18 cellular contexts compared by ENCODE assay signal in the genomic region with DNA sequence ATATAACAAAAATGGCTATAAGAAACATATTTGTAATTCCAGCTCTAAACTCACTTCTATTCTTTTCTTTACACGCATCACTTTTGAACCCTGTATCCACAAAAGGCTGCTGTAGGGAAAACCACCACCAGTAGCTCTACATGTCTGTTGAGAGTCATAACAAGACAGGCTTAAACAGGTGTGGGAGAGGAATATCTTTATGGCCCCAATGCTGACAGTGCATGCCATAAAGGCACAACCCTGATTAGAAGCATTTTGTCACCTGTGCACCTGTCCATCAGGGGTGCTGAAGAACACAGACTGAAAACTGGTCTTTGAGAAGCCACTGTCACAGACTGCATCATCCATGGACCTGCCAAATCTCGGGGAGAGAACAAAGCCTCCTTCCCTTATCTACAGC. TPM values are rescaled to one million over a fixed set of nuclear protein-coding genes. Genes with fewer than 3 reads are reported as not detected.
A peak's percentile ranks its signal among the peaks of the same experiment; 100 is the strongest.
DNase-seq lines count a peak whose midpoint lies in the region; ATAC-seq, FAIRE-seq and TF ChIP-seq lines count a peak whose summit lies in the region.
"Had no signal": no experiment of that assay in that cellular context is flagged by ENCODE, and none has a peak within 500 bp of the region (broad histone marks: within the 10 kb centered on the region; RNA-seq: fewer than 3 reads in every experiment).

No MANE protein-coding gene starts in this region.

- no peaks in the 10 kb centered on the region for H3K9me3 Mint-ChIP-seq in activated naive CD4-positive, alpha-beta T cell treated with anti-CD3 and anti-CD28 coated beads, Interleukin-2, amount 50 U/mL, for 24 hours
- no peaks in the 10 kb centered on the region for H3K9me3 Mint-ChIP-seq in activated naive CD4-positive, alpha-beta T cell treated with anti-CD3 and anti-CD28 coated beads for 36 hours
- no peaks in the 10 kb centered on the region for H3K9me3 Mint-ChIP-seq in stimulated activated effector memory CD8-positive, alpha-beta T cell treated with anti-CD3 and anti-CD28 coated beads, Interleukin-12 subunit alpha, Interleukin-12 subunit beta, amount 100 ng/mL, for 72 hours
- H3K9me3 Mint-ChIP-seq: CD14-positive monocyte; CD4-positive, alpha-beta memory T cell had no signal

- no peaks in the 10 kb centered on the region for H3K4me1 ChIP-seq in kidney (ENCODE audit: control insufficient read depth in 1 of 2, insufficient read depth in 1 of 2, low read depth in 1 of 2, low read length in 2 of 2)
- H3K4me1 ChIP-seq: A549, BLaER1, HAP-1 had no signal

- no peak for FAIRE-seq in kidney (lab: Jason Lieb, UNC)
- FAIRE-seq: A549, GM19239 had no signal

- peaks cover 7% of the 10 kb centered on the region for H3K36me3 Mint-ChIP-seq in activated naive CD4-positive, alpha-beta T cell treated with anti-CD3 and anti-CD28 coated beads, Interleukin-2, amount 50 U/mL, for 24 hours
- peaks cover 19% of the 10 kb centered on the region for H3K36me3 Mint-ChIP-seq in activated naive CD4-positive, alpha-beta T cell treated with anti-CD3 and anti-CD28 coated beads for 36 hours (ENCODE audit: low read depth)
- peaks cover 90% of the 10 kb centered on the region for H3K36me3 Mint-ChIP-seq in stimulated activated effector memory CD8-positive, alpha-beta T cell treated with anti-CD3 and anti-CD28 coated beads, Interleukin-12 subunit alpha, Interleukin-12 subunit beta, amount 100 ng/mL, for 72 hours

- CTCF ChIA-PET in activated naive CD4-positive, alpha-beta T cell treated with anti-CD3 and anti-CD28 coated beads for 36 hours (lab: Charles Lee): no interaction called here

- no peak overlapping the region for H3K27ac ChIP-seq in kidney (ENCODE audit: low read depth in 2 of 2, low read length in 2 of 2)
- H3K27ac ChIP-seq: 22Rv1, A549, BLaER1 had no signal

- H3K4me1 Mint-ChIP-seq in activated naive CD4-positive, alpha-beta T cell treated with anti-CD3 and anti-CD28 coated beads, Interleukin-2, amount 50 U/mL, for 24 hours: no peaks in the 10 kb centered on the region
- no peaks in the 10 kb centered on the region for H3K4me1 Mint-ChIP-seq in activated naive CD4-positive, alpha-beta T cell treated with anti-CD3 and anti-CD28 coated beads for 36 hours (ENCODE audit: low read depth)
- no peaks in the 10 kb centered on the region for H3K4me1 Mint-ChIP-seq in stimulated activated effector memory CD8-positive, alpha-beta T cell treated with anti-CD3 and anti-CD28 coated beads, Interleukin-12 subunit alpha, Interleukin-12 subunit beta, amount 100 ng/mL, for 72 hours
- H3K4me1 Mint-ChIP-seq: CD14-positive monocyte had no signal

- H3K9me3 ChIP-seq in kidney (ENCODE audit: control insufficient read depth in 1 of 2, low read length in 2 of 2): no peaks in the 10 kb centered on the region
- H3K9me3 ChIP-seq: A549, BLaER1, HAP-1 had no signal

- no peak overlapping the region for H3K4me3 Mint-ChIP-seq in activated naive CD4-positive, alpha-beta T cell treated with anti-CD3 and anti-CD28 coated beads, Interleukin-2, amount 50 U/mL, for 24 hours
- H3K4me3 Mint-ChIP-seq in activated naive CD4-positive, alpha-beta T cell treated with anti-CD3 and anti-CD28 coated beads for 36 hours: no peak overlapping the region
- H3K4me3 Mint-ChIP-seq in stimulated activated effector memory CD8-positive, alpha-beta T cell treated with anti-CD3 and anti-CD28 coated beads, Interleukin-12 subunit alpha, Interleukin-12 subunit beta, amount 100 ng/mL, for 72 hours: no peak overlapping the region
- H3K4me3 Mint-ChIP-seq: CD14-positive monocyte had no signal

- H3K4me3 ChIP-seq in kidney (ENCODE audit: low read length in 2 of 2): no peak overlapping the region
- H3K4me3 ChIP-seq: A549, BLaER1, HAP-1 had no signal

- intact Hi-C loops in activated naive CD4-positive, alpha-beta T cell treated with anti-CD3 and anti-CD28 coated beads for 36 hours (cut with micrococcal nuclease): no loop called here
- intact Hi-C loops in left colon (cut with DNase I, micrococcal nuclease) (no loop called here), kidney (cut with DNase I) (no loop called here)

- DNase-seq in activated naive CD4-positive, alpha-beta T cell treated with anti-CD3 and anti-CD28 coated beads for 36 hours: no peak
- DNase-seq in left colon (no peak), kidney (no peak), NCI-H748 treated with DMSO at 0.1 percent for 48 hours (lab: John Stamatoyannopoulos, UW) (no peak)
- DNase-seq in stimulated activated effector memory CD8-positive, alpha-beta T cell treated with anti-CD3 and anti-CD28 coated beads, Interleukin-12 subunit alpha, Interleukin-12 subunit beta, amount 100 ng/mL, for 72 hours (ENCODE audit: low spot score in 2 of 2): no peak
- DNase-seq: CD4-positive, alpha-beta memory T cell; DMS153; DMS79; GDM1; IMR-90 had no signal

- no peaks in the 10 kb centered on the region for H3K27me3 Mint-ChIP-seq in activated naive CD4-positive, alpha-beta T cell treated with anti-CD3 and anti-CD28 coated beads, Interleukin-2, amount 50 U/mL, for 24 hours
- H3K27me3 Mint-ChIP-seq in activated naive CD4-positive, alpha-beta T cell treated with anti-CD3 and anti-CD28 coated beads for 36 hours (ENCODE audit: low read depth): no peaks in the 10 kb centered on the region
- H3K27me3 Mint-ChIP-seq: CD4-positive, alpha-beta memory T cell had no signal

- no peak for TF ChIP-seq CTCF in kidney (IDR thresholded peaks at IDR 0.05; ENCODE audit: borderline replicate concordance, extremely low read depth, insufficient read depth)

- no peak overlapping the region for H3K9ac ChIP-seq in kidney (ENCODE audit: low read length in 2 of 2)
- H3K9ac ChIP-seq: BLaER1 had no signal

- peaks cover 36 to 39% of the 10 kb centered on the region in 2 donors for H3K36me3 ChIP-seq in kidney (ENCODE audit: control insufficient read depth in 1 of 2, insufficient read depth in 2 of 2, low read length in 2 of 2)

- H3K27ac Mint-ChIP-seq in activated naive CD4-positive, alpha-beta T cell treated with anti-CD3 and anti-CD28 coated beads, Interleukin-2, amount 50 U/mL, for 24 hours: peak overlapping the region; percentile 5
- no peak overlapping the region for H3K27ac Mint-ChIP-seq in activated naive CD4-positive, alpha-beta T cell treated with anti-CD3 and anti-CD28 coated beads for 36 hours
- peak overlapping the region; percentile 20 for H3K27ac Mint-ChIP-seq in stimulated activated effector memory CD8-positive, alpha-beta T cell treated with anti-CD3 and anti-CD28 coated beads, Interleukin-12 subunit alpha, Interleukin-12 subunit beta, amount 100 ng/mL, for 72 hours
- H3K27ac Mint-ChIP-seq: CD14-positive monocyte had no signal

- ATAC-seq in left colon (peak; percentile 99), HG02571 (IDR thresholded peaks at IDR 0.05; ENCODE audit: unreplicated experiment) (no peak)
- no peak for ATAC-seq in stimulated activated effector memory CD8-positive, alpha-beta T cell treated with anti-CD3 and anti-CD28 coated beads, Interleukin-12 subunit alpha, Interleukin-12 subunit beta, amount 100 ng/mL, for 72 hours
- ATAC-seq: A549 had no signal

RNA-seq across cellular contexts. Expression of gene CSPG5, which starts 11.5 kb away (rescaled TPM):
- total RNA-seq in activated naive CD4-positive, alpha-beta T cell treated with anti-CD3 and anti-CD28 coated beads for 36 hours: under 1 TPM; 0.17 to 0.19 TPM
- total RNA-seq in left colon (under 1 TPM; 0.46 to 0.47 TPM), kidney (0.16 TPM)
- 0.67 TPM for polyA plus RNA-seq in kidney (ENCODE audit: insufficient read depth, low read depth, low replicate concordance)
- polyA plus RNA-seq: CD14-positive monocyte; CD4-positive, alpha-beta memory T cell had no signal
